8 cellular contexts compared by ENCODE assay signal in genomic region chr4:186724861-186725419, GRCh38. TPM values are rescaled to one million over a fixed set of nuclear protein-coding genes. Genes with fewer than 3 reads are reported as not detected.
DNase-seq lines count a peak whose midpoint lies in the region; ATAC-seq and TF ChIP-seq lines count a peak whose summit lies in the region.

No MANE protein-coding gene starts in this region.

- peaks cover 36% of the 10 kb centered on the region for H3K27me3 Mint-ChIP-seq in activated naive CD4-positive, alpha-beta T cell treated with anti-CD3 and anti-CD28 coated beads, Interleukin-2, amount 50 U/mL, for 24 hours

- peaks cover 0 to 5% (median 0%) of the 10 kb centered on the region in 4 donors for H3K27me3 ChIP-seq in upper lobe of left lung

- peak overlapping the region; percentile 83 to 90 (median 85) for H3K27ac ChIP-seq in upper lobe of left lung

- H3K4me1 Mint-ChIP-seq in activated naive CD4-positive, alpha-beta T cell treated with anti-CD3 and anti-CD28 coated beads, Interleukin-2, amount 50 U/mL, for 24 hours: peaks cover 14% of the 10 kb centered on the region

- peak overlapping the region; percentile 59 for H3K4me3 Mint-ChIP-seq in activated naive CD4-positive, alpha-beta T cell treated with anti-CD3 and anti-CD28 coated beads, Interleukin-2, amount 50 U/mL, for 24 hours

- peaks cover 0 to 44% (median 4%) of the 10 kb centered on the region in 4 donors for H3K4me1 ChIP-seq in upper lobe of left lung

- ATAC-seq in left colon (peak; percentile 4), upper lobe of left lung (ENCODE audit: low FRiP score in 2 of 2) (no peak), HG02852 (IDR thresholded peaks at IDR 0.05; ENCODE audit: unreplicated experiment) (no peak)

- TF ChIP-seq EP300 in upper lobe of left lung (IDR thresholded peaks at IDR 0.05): no peak

- no peak for TF ChIP-seq POLR2A in upper lobe of left lung (IDR thresholded peaks at IDR 0.05)

- peaks cover 0 to 2% (median under 1%) of the 10 kb centered on the region in 4 donors for H3K9me3 ChIP-seq in upper lobe of left lung

- H3K9me3 Mint-ChIP-seq in activated naive CD4-positive, alpha-beta T cell treated with anti-CD3 and anti-CD28 coated beads, Interleukin-2, amount 50 U/mL, for 24 hours: no peaks in the 10 kb centered on the region

- intact Hi-C loops in left colon (cut with DNase I, micrococcal nuclease): loop anchor here in 1 of 2 donors (5.0 kb wide), 1 partner anchor 58 kb away; no protein-coding TSS in a partner anchor

- H3K36me3 ChIP-seq in upper lobe of left lung: no peaks in the 10 kb centered on the region

- 1 to 2% methylated on average over 18 of the region's 18 CpGs for WGBS in upper lobe of left lung, 2 donors

- DNase-seq in activated naive CD4-positive, alpha-beta T cell (lab: John Stamatoyannopoulos, UW): no peak
- DNase-seq in amniotic epithelial cell (ENCODE audit: low read depth) (peak; percentile 33), left colon (peak in 1 of 2 donors; percentile 32), upper lobe of left lung (no peak), Ammon's horn (ENCODE audit: low spot score) (no peak), dedifferentiated amniotic fluid mesenchymal stem cell (ENCODE audit: extremely low spot score) (no peak)

- H3K4me3 ChIP-seq in upper lobe of left lung: peak overlapping the region; percentile 8 to 89 (median 76)

- no peak for TF ChIP-seq CTCF in upper lobe of left lung (IDR thresholded peaks at IDR 0.05)

- H3K36me3 Mint-ChIP-seq in activated naive CD4-positive, alpha-beta T cell treated with anti-CD3 and anti-CD28 coated beads, Interleukin-2, amount 50 U/mL, for 24 hours: no peaks in the 10 kb centered on the region

- no peak overlapping the region for H3K27ac Mint-ChIP-seq in activated naive CD4-positive, alpha-beta T cell treated with anti-CD3 and anti-CD28 coated beads, Interleukin-2, amount 50 U/mL, for 24 hours

RNA-seq across cellular contexts. Expression of gene FAT1, which starts 1.3 kb away (rescaled TPM):
- total RNA-seq in left colon: 100 to 1,000 TPM; 291 to 299 TPM
- total RNA-seq in upper lobe of left lung: 10 to 100 TPM; 42.8 to 92.2 (median 77.4) TPM
